In genomic region chr14:68894123-68894522, GRCh38 we compare ENCODE assay signal across 20 cellular contexts.
DNase-seq lines count a peak whose midpoint lies in the region; ATAC-seq and TF ChIP-seq lines count a peak whose summit lies in the region.
"Had no signal": no experiment of that assay in that cellular context is flagged by ENCODE, and none has a peak within 500 bp of the region (broad histone marks: within the 10 kb centered on the region; RNA-seq: fewer than 3 reads in every experiment).

No MANE protein-coding gene starts in this region.

- H3K18ac ChIP-seq in mesendoderm (ENCODE audit: low read length): no peak overlapping the region

- H2AK5ac ChIP-seq in mesendoderm (ENCODE audit: low read length): no peak overlapping the region

- H3K27me3 ChIP-seq in AG04450 (ENCODE audit: control insufficient read depth, insufficient read depth, low read length) (no peaks in the 10 kb centered on the region), rectal smooth muscle tissue (ENCODE audit: control insufficient read depth, insufficient read depth, low read length) (no peaks in the 10 kb centered on the region), mesendoderm (ENCODE audit: insufficient read depth, low read length, poor library complexity) (no peaks in the 10 kb centered on the region)
- H3K27me3 ChIP-seq: dorsolateral prefrontal cortex, foreskin keratinocyte, upper lobe of left lung had no signal

- no peak overlapping the region for H2BK15ac ChIP-seq in mesendoderm (replicated peaks; ENCODE audit: low read depth)

- no peak overlapping the region for H2BK5ac ChIP-seq in mesendoderm (ENCODE audit: low read length)

- ATAC-seq in left cardiac atrium (peak; percentile 63 to 84), GM18873 (IDR thresholded peaks at IDR 0.05; ENCODE audit: low FRiP score, unreplicated experiment) (no peak)
- ATAC-seq in activated CD8-positive, alpha-beta T cell treated with anti-CD3 and anti-CD28 coated beads, Interleukin-2, amount 10 ng/mL, durations not matched to agents 7 days and 5 days: no peak
- ATAC-seq: K562; naive thymus-derived CD8-positive, alpha-beta T cell; SK-N-SH treated with all-trans-retinoic acid at 6 μM for 48 hours; stimulated activated effector memory CD8-positive, alpha-beta T cell treated with anti-CD3 and anti-CD28 coated beads, Interleukin-12 subunit alpha, Interleukin-12 subunit beta, amount 100 ng/mL, for 72 hours had no signal

- H3K4me2 ChIP-seq in mesendoderm (ENCODE audit: low read length): no peak overlapping the region

- H3K27ac Mint-ChIP-seq in activated CD8-positive, alpha-beta T cell treated with anti-CD3 and anti-CD28 coated beads, Interleukin-2, amount 10 ng/mL, durations not matched to agents 7 days and 5 days: no peak overlapping the region
- H3K27ac Mint-ChIP-seq: CD4-positive, alpha-beta T cell had no signal

- H3K4ac ChIP-seq in mesendoderm (ENCODE audit: low read depth, low read length): no peak overlapping the region

- no peak overlapping the region for H4K8ac ChIP-seq in mesendoderm (ENCODE audit: low read depth, low read length)

- no CpG with 5 or more reads among the region's 6 CpGs for WGBS in mesendoderm (ENCODE audit: extremely low coverage, insufficient coverage, low lambda C conversion rate)

- no peak overlapping the region for H3K4me3 ChIP-seq in AG04450 (ENCODE audit: low read depth, low read length)
- no peak overlapping the region for H3K4me3 ChIP-seq in choroid plexus epithelial cell (ENCODE audit: low read depth, low read length)
- H3K4me3 ChIP-seq in rectal smooth muscle tissue (ENCODE audit: low read length): no peak overlapping the region
- H3K4me3 ChIP-seq in mesendoderm (ENCODE audit: low read length): no peak overlapping the region
- H3K4me3 ChIP-seq: dorsolateral prefrontal cortex, K562, upper lobe of left lung had no signal

- intact Hi-C loops in left cardiac atrium (cut with DNase I): no loop called here

- DNase-seq in AG04450 (ENCODE audit: low read depth, low spot score) (no peak), choroid plexus epithelial cell (ENCODE audit: low read depth) (peak; percentile 51), left cardiac atrium (peak; percentile 61), T-helper 1 cell (no peak), mesendoderm (no peak)
- no peak for DNase-seq in activated CD8-positive, alpha-beta T cell treated with anti-CD3 and anti-CD28 coated beads, Interleukin-2, amount 10 ng/mL, durations not matched to agents 7 days and 5 days
- DNase-seq: activated CD4-positive, alpha-beta T cell treated with anti-CD3 and anti-CD28 coated beads for 1 hour; activated CD8-positive, alpha-beta memory T cell treated with anti-CD3 and anti-CD28 coated beads, Interleukin-2, amount 50 U/mL, for 48 hours; activated naive CD4-positive, alpha-beta T cell; CD4-positive, alpha-beta T cell; NCI-H748 treated with DMSO at 0.1 percent for 48 hours; upper lobe of left lung had no signal

- H3K23ac ChIP-seq in mesendoderm (ENCODE audit: low read length): no peak overlapping the region

- no peaks in the 10 kb centered on the region for H3K79me1 ChIP-seq in mesendoderm (ENCODE audit: low read length)

- H3K36me3 Mint-ChIP-seq in activated CD8-positive, alpha-beta T cell treated with anti-CD3 and anti-CD28 coated beads, Interleukin-2, amount 10 ng/mL, durations not matched to agents 7 days and 5 days (ENCODE audit: low read depth): peaks cover 15% of the 10 kb centered on the region

- H3K9me3 ChIP-seq in AG04450 (ENCODE audit: control insufficient read depth, insufficient read depth, low read length): no peaks in the 10 kb centered on the region
- H3K9me3 ChIP-seq: upper lobe of left lung had no signal

- H3K27ac ChIP-seq in AG04450 (ENCODE audit: low read depth, low read length) (peak overlapping the region; percentile 25), rectal smooth muscle tissue (ENCODE audit: low read depth, low read length) (peak overlapping the region; percentile 82), mesendoderm (ENCODE audit: low read depth, low read length) (no peak overlapping the region)
- H3K27ac ChIP-seq: foreskin keratinocyte, upper lobe of left lung had no signal

- no peak overlapping the region for H3K9ac ChIP-seq in rectal smooth muscle tissue (ENCODE audit: low read length)
- no peak overlapping the region for H3K9ac ChIP-seq in mesendoderm (ENCODE audit: low read length)

- H2BK120ac ChIP-seq in mesendoderm (ENCODE audit: low read depth, low read length): no peak overlapping the region

- CTCF ChIA-PET in AG04450 (lab: Charles Lee): interaction anchor here (2.2 kb wide), 1 partner anchor 31 kb away, joined by 4 read pairs; no protein-coding TSS in a partner anchor
- CTCF ChIA-PET in activated CD8-positive, alpha-beta T cell treated with anti-CD3 and anti-CD28 coated beads, Interleukin-2, amount 10 ng/mL, durations not matched to agents 7 days and 5 days (lab: Charles Lee): interaction anchor here (1.2 kb wide), 1 partner anchor 17 kb away, joined by 4 read pairs; no protein-coding TSS in a partner anchor

- no peak overlapping the region for H3K56ac ChIP-seq in mesendoderm (ENCODE audit: low read length)

- H3K4me1 Mint-ChIP-seq in activated CD8-positive, alpha-beta T cell treated with anti-CD3 and anti-CD28 coated beads, Interleukin-2, amount 10 ng/mL, durations not matched to agents 7 days and 5 days (ENCODE audit: low read depth): peaks cover 16% of the 10 kb centered on the region

- H3K4me3 Mint-ChIP-seq in activated CD8-positive, alpha-beta T cell treated with anti-CD3 and anti-CD28 coated beads, Interleukin-2, amount 10 ng/mL, durations not matched to agents 7 days and 5 days: no peak overlapping the region
- H3K4me3 Mint-ChIP-seq: CD4-positive, alpha-beta T cell; naive thymus-derived CD8-positive, alpha-beta T cell; stimulated activated effector memory CD8-positive, alpha-beta T cell treated with anti-CD3 and anti-CD28 coated beads, Interleukin-12 subunit alpha, Interleukin-12 subunit beta, amount 100 ng/mL, for 72 hours had no signal

- H3K79me2 ChIP-seq in mesendoderm (ENCODE audit: control insufficient read depth, insufficient read depth, low read length): no peaks in the 10 kb centered on the region

- H3K36me3 ChIP-seq in rectal smooth muscle tissue (ENCODE audit: control insufficient read depth, insufficient read depth, low read length): peaks cover 38% of the 10 kb centered on the region
- H3K36me3 ChIP-seq in mesendoderm (ENCODE audit: control insufficient read depth, insufficient read depth, low read length): peaks cover 22% of the 10 kb centered on the region

- POLR2A ChIA-PET in AG04450 (lab: Yijun Ruan, JAX): no interaction called here
- POLR2A ChIA-PET in activated CD8-positive, alpha-beta T cell treated with anti-CD3 and anti-CD28 coated beads, Interleukin-2, amount 10 ng/mL, durations not matched to agents 7 days and 5 days (lab: Charles Lee): no interaction called here

- TF ChIP-seq CTCF in AG04450 (IDR thresholded peaks at IDR 0.05; ENCODE audit: low read depth, low read length): no peak
- no peak for TF ChIP-seq CTCF in choroid plexus epithelial cell (conservative IDR thresholded peaks at IDR 0.05; ENCODE audit: low read depth, low read length)

- peaks cover 29% of the 10 kb centered on the region for H3K4me1 ChIP-seq in rectal smooth muscle tissue (ENCODE audit: control insufficient read depth, insufficient read depth, low read length)
- H3K4me1 ChIP-seq in mesendoderm (ENCODE audit: control insufficient read depth, low read depth, low read length): no peaks in the 10 kb centered on the region
- H3K4me1 ChIP-seq: foreskin keratinocyte, upper lobe of left lung had no signal

- no peak overlapping the region for H4K5ac ChIP-seq in mesendoderm (ENCODE audit: low read length)

- no peaks in the 10 kb centered on the region for H3K9me3 Mint-ChIP-seq in activated CD8-positive, alpha-beta T cell treated with anti-CD3 and anti-CD28 coated beads, Interleukin-2, amount 10 ng/mL, durations not matched to agents 7 days and 5 days (ENCODE audit: insufficient read depth)
- H3K9me3 Mint-ChIP-seq: CD4-positive, alpha-beta T cell; naive thymus-derived CD8-positive, alpha-beta T cell; stimulated activated effector memory CD8-positive, alpha-beta T cell treated with anti-CD3 and anti-CD28 coated beads, Interleukin-12 subunit alpha, Interleukin-12 subunit beta, amount 100 ng/mL, for 72 hours had no signal

- no peaks in the 10 kb centered on the region for H3K27me3 Mint-ChIP-seq in activated CD8-positive, alpha-beta T cell treated with anti-CD3 and anti-CD28 coated beads, Interleukin-2, amount 10 ng/mL, durations not matched to agents 7 days and 5 days (ENCODE audit: low read depth)
- H3K27me3 Mint-ChIP-seq: CD4-positive, alpha-beta T cell; naive thymus-derived CD8-positive, alpha-beta T cell had no signal

Comparison
In these comparisons a context has a peak if more than half of its experiments do, and no peak if none do; other contexts are left out.
1. DNase-seq: peak in choroid plexus epithelial cell (single experiment) and left cardiac atrium (single experiment); none in AG04450 (single experiment), T-helper 1 cell (0 of 5), mesendoderm (single experiment) and activated CD8-positive, alpha-beta T cell treated with anti-CD3 and anti-CD28 coated beads, Interleukin-2, amount 10 ng/mL, durations not matched to agents 7 days and 5 days (single experiment).
2. ATAC-seq: peak in left cardiac atrium (2 of 2); none in GM18873 (single experiment) and activated CD8-positive, alpha-beta T cell treated with anti-CD3 and anti-CD28 coated beads, Interleukin-2, amount 10 ng/mL, durations not matched to agents 7 days and 5 days (single experiment).